In the genomic region with DNA sequence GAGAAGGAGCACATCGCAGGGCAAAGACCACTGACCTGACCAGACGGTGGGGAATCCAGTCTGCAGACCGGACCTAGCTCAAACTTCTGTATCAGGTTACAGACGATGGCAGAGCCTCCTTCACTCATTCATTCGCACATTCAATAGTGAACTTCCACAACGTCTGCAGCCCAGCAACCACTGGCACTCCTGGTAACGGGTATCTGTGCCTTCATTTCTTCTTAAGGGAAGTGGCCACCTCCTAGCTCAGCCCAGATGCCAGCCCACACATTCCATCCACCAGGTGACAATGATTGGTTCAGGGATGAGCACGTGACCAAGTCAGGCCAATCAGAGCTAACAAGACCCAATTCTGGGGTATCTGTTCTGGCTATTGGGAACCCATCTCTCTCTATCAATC, we compare ENCODE assay signal across 11 cellular contexts. TPM values are rescaled to one million over a fixed set of nuclear protein-coding genes. Genes with fewer than 3 reads are reported as not detected.
DNase-seq lines count a peak whose midpoint lies in the region; ATAC-seq and TF ChIP-seq lines count a peak whose summit lies in the region.
"Had no signal": no experiment of that assay in that cellular context is flagged by ENCODE, and none has a peak within 500 bp of the region (broad histone marks: within the 10 kb centered on the region; RNA-seq: fewer than 3 reads in every experiment).

No MANE protein-coding gene starts in this region.

- TF ChIP-seq POLR2A in GM19193 (IDR thresholded peaks at IDR 0.05; ENCODE audit: extremely low read depth, insufficient read depth, insufficient read length) (peak; percentile 42), NB4 (IDR thresholded peaks at IDR 0.05; ENCODE audit: extremely low read depth, insufficient read length) (peak; percentile 83), tibial nerve (IDR thresholded peaks at IDR 0.05) (no peak)

- DNase-seq in NB4 (ENCODE audit: low read depth) (peak; percentile 96), chondrocyte (ENCODE audit: low spot score) (no peak), mesothelial cell of epicardium (ENCODE audit: low spot score in 2 of 2, unreplicated experiment in 2 of 2) (no peak), tibial nerve (ENCODE audit: low spot score in 2 of 2) (no peak), PC-9 (no peak)
- no peak for DNase-seq in activated CD4-positive, CD25-positive, alpha-beta regulatory T cell treated with anti-CD3 and anti-CD28 coated beads, Interleukin-2, amount 50 U/mL, for 72 hours
- DNase-seq: activated gamma-delta T cell treated with Interleukin-2 at 50 U/mL for 16 hours, DMS79, NCI-H146 had no signal

- H3K9me2 ChIP-seq in PC-9 (ENCODE audit: insufficient read depth) = no peaks in the 10 kb centered on the region

- POLR2A ChIA-PET in PC-9 (lab: Charles Lee; ENCODE audit: unreplicated experiment) = no interaction called here

- H3K36me3 ChIP-seq in tibial nerve (no peaks in the 10 kb centered on the region), PC-9 (ENCODE audit: low read depth) (no peaks in the 10 kb centered on the region)

- H3K36me3 Mint-ChIP-seq in chondrocyte (ENCODE audit: low read depth) (peaks cover 1% of the 10 kb centered on the region), mesothelial cell of epicardium (no peaks in the 10 kb centered on the region)
- no peaks in the 10 kb centered on the region for H3K36me3 Mint-ChIP-seq in stimulated activated memory B cell treated with anti-CD40 and anti-IgM and Interleukin-4, amounts not matched to agents 10 μg/mL and 1 μg/mL and 100 μg/mL, for 72 hours

- TF ChIP-seq EP300 in tibial nerve (IDR thresholded peaks at IDR 0.05) = no peak

- WGBS in tibial nerve, 2 donors = 78 to 85% methylated on average over 8 of the region's 8 CpGs

- no peaks in the 10 kb centered on the region for H3K79me2 ChIP-seq in PC-9 (ENCODE audit: low read depth)

- no peak for ATAC-seq in stimulated activated memory B cell treated with anti-CD40 and anti-IgM and Interleukin-4, amounts not matched to agents 10 μg/mL and 1 μg/mL and 100 μg/mL, for 72 hours

- CTCF ChIA-PET in PC-9 (lab: Charles Lee) = no interaction called here

- H3K4me3 ChIP-seq in NB4 (ENCODE audit: low read depth, low read length) (peak overlapping the region; percentile 90), tibial nerve (no peak overlapping the region), PC-9 (no peak overlapping the region)

- H3K27ac ChIP-seq in tibial nerve = no peak overlapping the region
- H3K27ac ChIP-seq in PC-9 = no peak overlapping the region

- peak overlapping the region; percentile 69 for H3K27ac Mint-ChIP-seq in chondrocyte (ENCODE audit: unreplicated experiment)
- H3K27ac Mint-ChIP-seq in stimulated activated memory B cell treated with anti-CD40 and anti-IgM and Interleukin-4, amounts not matched to agents 10 μg/mL and 1 μg/mL and 100 μg/mL, for 72 hours = peak overlapping the region; percentile 84
- H3K27ac Mint-ChIP-seq in mesothelial cell of epicardium = no peak overlapping the region

- H3K27me3 Mint-ChIP-seq in chondrocyte (ENCODE audit: low read depth) = no peaks in the 10 kb centered on the region
- peaks cover 3% of the 10 kb centered on the region for H3K27me3 Mint-ChIP-seq in stimulated activated memory B cell treated with anti-CD40 and anti-IgM and Interleukin-4, amounts not matched to agents 10 μg/mL and 1 μg/mL and 100 μg/mL, for 72 hours
- H3K27me3 Mint-ChIP-seq in mesothelial cell of epicardium (ENCODE audit: low read depth) = no peaks in the 10 kb centered on the region

- H4K20me1 ChIP-seq in PC-9 (ENCODE audit: insufficient read depth) = no peaks in the 10 kb centered on the region

- H3F3A ChIP-seq in PC-9 (ENCODE audit: insufficient read depth, low read depth) = 0 out of 2 replicates have a peak, but pooled peaks cover 3% of the 10 kb centered on the region

- intact Hi-C loops in PC-9 (cut with micrococcal nuclease; ENCODE audit: unreplicated experiment) = no loop called here

- no peak for TF ChIP-seq CTCF in NB4 (IDR thresholded peaks at IDR 0.05; ENCODE audit: low read depth, low read length)
- no peak for TF ChIP-seq CTCF in chondrocyte (IDR thresholded peaks at IDR 0.05)
- TF ChIP-seq CTCF in mesothelial cell of epicardium (IDR thresholded peaks at IDR 0.05; ENCODE audit: unreplicated experiment) = no peak
- no peak for TF ChIP-seq CTCF in tibial nerve (IDR thresholded peaks at IDR 0.05)
- no peak for TF ChIP-seq CTCF in PC-9 (conservative IDR thresholded peaks at IDR 0.05)

- H3K9me3 ChIP-seq in tibial nerve = no peaks in the 10 kb centered on the region
- no peaks in the 10 kb centered on the region for H3K9me3 ChIP-seq in PC-9 (ENCODE audit: insufficient read depth, low read depth)

- no TSS peak for BruUV-seq in PC-9 (replicated peaks; lab: Mats Ljungman, UMichigan)

- no peaks in the 10 kb centered on the region for H3K27me3 ChIP-seq in tibial nerve
- no peaks in the 10 kb centered on the region; the same call in 1 of the 2 replicates for H3K27me3 ChIP-seq in PC-9 (ENCODE audit: insufficient read depth, low read depth)

- no peaks in the 10 kb centered on the region for H3K9me3 Mint-ChIP-seq in chondrocyte (ENCODE audit: low read depth)
- H3K9me3 Mint-ChIP-seq in stimulated activated memory B cell treated with anti-CD40 and anti-IgM and Interleukin-4, amounts not matched to agents 10 μg/mL and 1 μg/mL and 100 μg/mL, for 72 hours = peaks cover 4% of the 10 kb centered on the region
- H3K9me3 Mint-ChIP-seq in mesothelial cell of epicardium = no peaks in the 10 kb centered on the region

- H3K4me3 Mint-ChIP-seq in chondrocyte (ENCODE audit: unreplicated experiment) (no peak overlapping the region), mesothelial cell of epicardium (no peak overlapping the region)
- no peak overlapping the region for H3K4me3 Mint-ChIP-seq in stimulated activated memory B cell treated with anti-CD40 and anti-IgM and Interleukin-4, amounts not matched to agents 10 μg/mL and 1 μg/mL and 100 μg/mL, for 72 hours

- no peak overlapping the region for H3K4me2 ChIP-seq in PC-9

- no peak overlapping the region for H2AFZ ChIP-seq in PC-9

- H3K4me1 Mint-ChIP-seq in chondrocyte (ENCODE audit: low read depth) = peaks cover 44% of the 10 kb centered on the region
- H3K4me1 Mint-ChIP-seq in stimulated activated memory B cell treated with anti-CD40 and anti-IgM and Interleukin-4, amounts not matched to agents 10 μg/mL and 1 μg/mL and 100 μg/mL, for 72 hours = peaks cover 55% of the 10 kb centered on the region
- H3K4me1 Mint-ChIP-seq in mesothelial cell of epicardium = peaks cover 5% of the 10 kb centered on the region

- H3K4me1 ChIP-seq in tibial nerve (peaks cover 0 to 16% (median 3%) of the 10 kb centered on the region in 4 donors), PC-9 (replicated peaks; ENCODE audit: insufficient read depth) (no peaks in the 10 kb centered on the region)

RNA-seq across cellular contexts. Expression of a gene that starts 15.9 kb away (rescaled TPM):
- total RNA-seq in chondrocyte (71.6 to 188 TPM (median 187 TPM) in 3 replicates), mesothelial cell of epicardium (49.8 to 52.3 TPM (median 51.6 TPM) in 3 replicates), tibial nerve (10 to 100 TPM in 3 of 4 donors, 1 to 10 TPM in 1; 8.7 to 30.0 (median 18.6) TPM), PC-9 (2021) (23.4 and 29.7 TPM in 2 replicates)

RNA-seq across cellular contexts. Expression of a gene that starts 57.7 kb away (rescaled TPM):
- total RNA-seq in chondrocyte (0.69 to 0.85 TPM in 2 of 3 replicates, not detected in the other), mesothelial cell of epicardium (2.6 to 3.7 TPM (median 3.4 TPM) in 3 replicates), tibial nerve (under 1 TPM in 3 of 4 donors, not detected in 1; 0.20 to 0.60 (median 0.42) TPM), PC-9 (2021) (not detected in 2 replicates)

Comparison
In these comparisons a context has a peak if more than half of its experiments do, and no peak if none do; other contexts are left out.
1. POLR2A ChIP-seq: peak in GM19193 (single experiment) and NB4 (single experiment); none in tibial nerve (0 of 2).